ENCODE assay signal across 18 cellular contexts in the genomic region with DNA sequence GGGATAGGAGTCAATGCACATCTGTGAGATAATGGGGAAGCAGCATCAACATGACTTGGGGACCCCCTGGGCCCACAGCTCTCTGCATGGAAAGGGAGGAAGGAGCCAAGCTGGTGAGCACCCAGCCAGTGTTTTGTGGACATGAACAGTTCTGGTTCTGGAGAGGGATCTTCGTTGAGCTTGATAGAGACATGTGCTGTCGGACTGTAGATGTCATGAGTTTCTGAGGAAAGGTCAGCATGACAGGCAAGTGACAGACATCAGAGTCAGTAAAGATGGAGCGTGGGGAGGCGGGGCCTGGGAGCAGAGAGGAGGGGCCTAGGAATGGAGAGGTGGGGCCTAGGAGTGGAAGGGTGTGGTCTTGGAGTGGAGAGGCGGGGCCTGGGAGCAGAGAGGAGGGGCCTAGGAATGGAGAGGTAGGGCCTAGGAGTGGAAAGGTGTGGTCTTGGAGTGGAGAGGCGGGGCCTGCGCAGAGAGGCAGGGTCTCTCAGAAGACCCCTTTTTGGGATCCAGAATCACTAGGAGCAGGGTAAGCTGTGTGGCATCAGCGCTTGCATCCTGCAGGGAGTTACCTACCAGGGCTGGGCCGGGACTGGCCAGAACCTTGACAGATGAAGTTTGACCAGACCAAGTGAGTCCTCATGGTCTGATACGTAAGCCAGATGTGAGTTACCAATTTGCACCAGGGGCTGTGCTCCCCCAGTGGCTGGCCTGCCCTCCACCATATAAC. TPM values are rescaled to one million over a fixed set of nuclear protein-coding genes. Genes with fewer than 3 reads are reported as not detected.
DNase-seq lines count a peak whose midpoint lies in the region; ATAC-seq and TF ChIP-seq lines count a peak whose summit lies in the region.
"Had no signal": no experiment of that assay in that cellular context is flagged by ENCODE, and none has a peak within 500 bp of the region (broad histone marks: within the 10 kb centered on the region; RNA-seq: fewer than 3 reads in every experiment).

No MANE protein-coding gene starts in this region.

- H3K9ac ChIP-seq in DND-41 (ENCODE audit: low read depth, low read length), result no peak overlapping the region

- H3K4me1 ChIP-seq in DND-41 (ENCODE audit: insufficient read depth, low read length) (no peaks in the 10 kb centered on the region), Caco-2 (no peaks in the 10 kb centered on the region)
- H3K4me1 ChIP-seq: heart left ventricle, stomach, vagina had no signal

- no peaks in the 10 kb centered on the region for H3K79me2 ChIP-seq in DND-41 (ENCODE audit: insufficient read depth, low read length)

- TF ChIP-seq CTCF in DND-41 (IDR thresholded peaks at IDR 0.05; ENCODE audit: borderline replicate concordance, extremely low read depth, low read length, poor library complexity, severe bottlenecking) (no peak), Caco-2 (IDR thresholded peaks at IDR 0.05; ENCODE audit: insufficient read depth in 1 of 2, low read depth in 1 of 2, low read length in 1 of 2, severe bottlenecking in 1 of 2, unreplicated experiment in 1 of 2) (no peak)

- CTCF ChIA-PET in Caco-2 (lab: Charles Lee), result no interaction called here

- in situ Hi-C loops in ACHN (cut with HindIII; ENCODE audit: low pct_ligation_motif_present, low pct_unique_long_range_greater_than_20kb, low sequenced_read_pairs), result no loop called here

- H3K27me3 Mint-ChIP-seq in Caco-2 (ENCODE audit: insufficient read depth, unreplicated experiment), result no peaks in the 10 kb centered on the region

- H3K36me3 ChIP-seq in DND-41 (ENCODE audit: insufficient read depth, low read length) (peaks cover 91% of the 10 kb centered on the region), Caco-2 (ENCODE audit: control insufficient read depth, insufficient read depth, low read length) (peaks cover 2% of the 10 kb centered on the region)

- intact Hi-C loops in Caco-2 (cut with micrococcal nuclease; ENCODE audit: unreplicated experiment), result no loop called here

- peaks cover 45% of the 10 kb centered on the region for H3K36me3 Mint-ChIP-seq in Caco-2 (ENCODE audit: insufficient read depth, unreplicated experiment)

- 0 out of 3 replicates have a peak, but pooled peaks have one; percentile 28 for ATAC-seq in DND-41 (ENCODE audit: insufficient read depth, low read depth)
- no peak for ATAC-seq in GM21825 (IDR thresholded peaks at IDR 0.05; ENCODE audit: unreplicated experiment)
- no peak for ATAC-seq in GM21619 (IDR thresholded peaks at IDR 0.05; ENCODE audit: unreplicated experiment)
- ATAC-seq: heart left ventricle had no signal

- no peaks in the 10 kb centered on the region for H3K4me1 Mint-ChIP-seq in Caco-2 (ENCODE audit: low read depth, unreplicated experiment)

- H3K9me3 Mint-ChIP-seq in Caco-2 (ENCODE audit: unreplicated experiment), result no peaks in the 10 kb centered on the region

- H3K4me3 ChIP-seq in DND-41 (ENCODE audit: low read depth in 1 of 2, low read length in 2 of 2) (no peak overlapping the region), Caco-2 (ENCODE audit: low read depth, low read length) (no peak overlapping the region)
- H3K4me3 ChIP-seq: heart left ventricle, stomach, vagina had no signal

- H4K20me1 ChIP-seq in DND-41 (ENCODE audit: insufficient read depth, low read length), result no peaks in the 10 kb centered on the region

- POLR2A ChIA-PET in Caco-2 (lab: Charles Lee), result no interaction called here

- peak; percentile 2 for DNase-seq in ACHN
- DNase-seq in DND-41, result peak; percentile 7
- DNase-seq in SK-N-DZ (ENCODE audit: low spot score), result peak; percentile 15
- peak; percentile 64 for DNase-seq in iPS-NIHi11 (ENCODE audit: low spot score)
- DNase-seq in Caco-2, result no peak
- DNase-seq: aorta, C1 segment of cervical spinal cord, heart left ventricle, NCI-H1694 treated with DMSO at 0.1 percent for 48 hours, NCI-H774, small intestine, stomach had no signal

- no peak overlapping the region for H3K27ac Mint-ChIP-seq in Caco-2 (ENCODE audit: unreplicated experiment)

- no TSS peak for BruUV-seq in Caco-2 (replicated peaks; lab: Mats Ljungman, UMichigan)

- no peak overlapping the region for H2AFZ ChIP-seq in DND-41 (ENCODE audit: low read depth, low read length)

- no peak overlapping the region for H3K4me2 ChIP-seq in DND-41 (ENCODE audit: insufficient read depth, low read length)

- H3K9me3 ChIP-seq in DND-41 (ENCODE audit: insufficient read depth, low read length, severe bottlenecking), result no peaks in the 10 kb centered on the region
- no peaks in the 10 kb centered on the region for H3K9me3 ChIP-seq in Caco-2
- H3K9me3 ChIP-seq: heart left ventricle, vagina had no signal

- H3K27ac ChIP-seq in DND-41 (ENCODE audit: low read length), result no peak overlapping the region
- H3K27ac ChIP-seq: heart left ventricle, stomach, vagina had no signal

- H3K27me3 ChIP-seq in DND-41 (ENCODE audit: insufficient read depth, low read length, poor library complexity) (no peaks in the 10 kb centered on the region), Caco-2 (replicated peaks; ENCODE audit: control insufficient read depth, insufficient read depth, low read length) (no peaks in the 10 kb centered on the region)
- H3K27me3 ChIP-seq: heart left ventricle, stomach, vagina had no signal

- H3K4me3 Mint-ChIP-seq in Caco-2 (ENCODE audit: unreplicated experiment), result no peak overlapping the region
- H3K4me3 Mint-ChIP-seq: T-helper 1 cell treated with Interleukin-12 subunit alpha and Interleukin-12 subunit beta and Interleukin-4 antibody, amounts not matched to agents 30 μg/mL and 1 μg/mL, for 36 hours had no signal

RNA-seq across cellular contexts. Expression of a gene that starts 33.7 kb away (rescaled TPM):
- 11.3 and 20.3 TPM in 2 replicates for polyA plus RNA-seq in SK-N-DZ (2014; cell fraction: cytosol; rRNA removed)
- 65.1 and 113 TPM in 2 replicates for polyA plus RNA-seq in SK-N-DZ (2014; cell fraction: nucleus; rRNA removed)
- 56.6 and 58.8 TPM in 2 replicates for total RNA-seq in Caco-2 (2022)

RNA-seq across cellular contexts. Expression of a gene that starts 33.8 kb away (rescaled TPM):
- polyA plus RNA-seq in SK-N-DZ (2014; cell fraction: cytosol; rRNA removed), result 6.8 and 10.0 TPM in 2 replicates
- polyA plus RNA-seq in SK-N-DZ (2014; cell fraction: nucleus; rRNA removed), result 11.8 and 13.2 TPM in 2 replicates
- total RNA-seq in Caco-2 (2022), result 29.9 and 30.3 TPM in 2 replicates

RNA-seq across cellular contexts. Expression of a gene that starts 43.3 kb away (rescaled TPM):
- 6.6 and 11.4 TPM in 2 replicates for polyA plus RNA-seq in SK-N-DZ (2014; cell fraction: cytosol; rRNA removed)
- 17.7 and 24.2 TPM in 2 replicates for polyA plus RNA-seq in SK-N-DZ (2014; cell fraction: nucleus; rRNA removed)
- not detected in 2 replicates for total RNA-seq in Caco-2 (2022)
- total RNA-seq: aorta, epithelial cell of proximal tubule, heart left ventricle, omental fat pad, stomach had no signal
- polyA plus RNA-seq: aorta, heart left ventricle had no signal

Comparison
In these comparisons a context has a peak if more than half of its experiments do, and no peak if none do; other contexts are left out.
1. DNase-seq: peak in ACHN (single experiment), DND-41 (single experiment), SK-N-DZ (single experiment) and iPS-NIHi11 (single experiment); none in Caco-2 (0 of 2).